In the genomic region with DNA sequence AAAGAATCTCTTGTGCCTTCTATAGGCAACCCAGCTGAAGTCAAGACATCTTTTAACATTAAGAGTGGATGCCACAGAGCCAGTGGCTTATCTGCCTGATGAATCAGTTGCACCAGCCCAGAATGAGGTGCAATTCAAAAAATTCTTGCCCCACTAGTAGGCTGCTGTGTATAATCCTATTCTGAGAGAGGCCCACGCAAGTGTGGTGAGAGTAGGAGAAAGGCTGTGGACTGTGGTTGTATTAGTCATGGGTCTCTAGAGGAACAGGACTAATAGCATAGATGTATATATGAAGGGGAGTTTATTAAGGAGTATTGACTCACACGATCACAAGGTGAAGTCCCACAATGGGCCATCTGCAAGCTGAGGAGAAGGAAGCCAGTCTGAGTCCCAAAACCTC, we compare ENCODE assay signal across 1 cellular context.
TF ChIP-seq lines count a peak whose summit lies in the region.

No MANE protein-coding gene starts in this region.

TF ChIP-seq in IMR-90, 13 proteins besides CTCF, POLR2A, EP300 and RAD21 (continued from another document):
- TF ChIP-seq, protein P1, sequence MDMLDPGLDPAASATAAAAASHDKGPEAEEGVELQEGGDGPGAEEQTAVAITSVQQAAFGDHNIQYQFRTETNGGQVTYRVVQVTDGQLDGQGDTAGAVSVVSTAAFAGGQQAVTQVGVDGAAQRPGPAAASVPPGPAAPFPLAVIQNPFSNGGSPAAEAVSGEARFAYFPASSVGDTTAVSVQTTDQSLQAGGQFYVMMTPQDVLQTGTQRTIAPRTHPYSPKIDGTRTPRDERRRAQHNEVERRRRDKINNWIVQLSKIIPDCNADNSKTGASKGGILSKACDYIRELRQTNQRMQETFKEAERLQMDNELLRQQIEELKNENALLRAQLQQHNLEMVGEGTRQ (IDR thresholded peaks at IDR 0.05; ENCODE audit: low read depth, low read length), result no peak
- no peak for TF ChIP-seq RFX5 (IDR thresholded peaks at IDR 0.05; ENCODE audit: low read depth, low read length)
- no peak for TF ChIP-seq MAZ (IDR thresholded peaks at IDR 0.05; ENCODE audit: borderline replicate concordance, low read depth, low read length)
